ENCODE assay signal across 12 cellular contexts in the genomic region with DNA sequence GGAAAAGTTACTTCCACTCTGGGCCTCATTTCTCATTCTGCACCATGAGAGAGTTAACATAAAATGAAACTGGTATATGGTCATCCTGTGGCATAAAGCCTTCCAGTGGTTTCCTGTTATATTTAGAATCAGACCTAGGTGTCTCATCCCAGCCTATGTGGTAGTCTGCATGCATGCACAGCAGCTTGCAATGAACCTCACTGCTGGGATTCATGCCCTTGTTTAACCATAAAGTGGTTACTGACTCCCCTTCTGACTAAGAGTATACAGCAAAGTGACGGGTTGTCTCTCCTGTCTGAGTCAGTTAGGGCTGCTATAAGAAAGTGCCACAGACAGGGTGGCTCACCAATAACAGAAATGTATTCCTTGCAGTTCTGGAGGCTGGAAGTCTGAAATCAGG. TPM values are rescaled to one million over a fixed set of nuclear protein-coding genes. Genes with fewer than 3 reads are reported as not detected.
DNase-seq lines count a peak whose midpoint lies in the region; ATAC-seq and TF ChIP-seq lines count a peak whose summit lies in the region.
"Had no signal": no experiment of that assay in that cellular context is flagged by ENCODE, and none has a peak within 500 bp of the region (broad histone marks: within the 10 kb centered on the region; RNA-seq: fewer than 3 reads in every experiment).

No MANE protein-coding gene starts in this region.

- TF ChIP-seq CTCF in SK-N-SH (IDR thresholded peaks at IDR 0.05) (no peak), testis (IDR thresholded peaks at IDR 0.05) (no peak)

- 69% methylated on average over 1 of the region's 1 CpG for WGBS in SK-N-SH (ENCODE audit: low lambda C conversion rate)
- 79 to 86% methylated on average over 1 of the region's 1 CpG for WGBS in testis, 2 donors

- H3K27me3 ChIP-seq in SK-N-SH (ENCODE audit: insufficient read depth) (no peaks in the 10 kb centered on the region), testis (no peaks in the 10 kb centered on the region)
- H3K27me3 ChIP-seq: adrenal gland, tibial nerve had no signal

- CTCF ChIA-PET in SK-N-SH (lab: Yijun Ruan, JAX): interaction anchor here (1.4 to 13.1 kb wide), 6 partner anchors 9 to 540 kb away, joined by 3 to 134 read pairs (median 16); a partner anchor contains a TSS

- no peak for TF ChIP-seq POLR2A in testis (IDR thresholded peaks at IDR 0.05)

- intact Hi-C loops in testis (cut with DNase I; ENCODE audit: low total_unique reads): no loop called here

- TF ChIP-seq RAD21 in SK-N-SH (IDR thresholded peaks at IDR 0.05; ENCODE audit: low read length): no peak

- no peaks in the 10 kb centered on the region for H3K36me3 Mint-ChIP-seq in activated T-helper 17 cell treated with anti-CD3 and anti-CD28 coated beads, Interleukin-2, amount 50 U/mL, for 72 hours (ENCODE audit: low read depth)

- H4K20me1 ChIP-seq in SK-N-SH (ENCODE audit: insufficient read depth): no peaks in the 10 kb centered on the region

- H3K4me1 ChIP-seq in SK-N-SH (ENCODE audit: control insufficient read depth in 1 of 2, insufficient read depth in 2 of 2, low read depth in 1 of 2, low read length in 1 of 2) (peaks cover 3 to 4% of the 10 kb centered on the region in 2 experiments; a peak in 1 of 4 replicates), testis (peaks cover 3% of the 10 kb centered on the region)
- H3K4me1 ChIP-seq: tibial nerve had no signal

- TF ChIP-seq EP300 in SK-N-SH (IDR thresholded peaks at IDR 0.05; ENCODE audit: borderline replicate concordance in 1 of 2, low read depth in 1 of 2, low read length in 1 of 2): no peak

- peaks cover 14% of the 10 kb centered on the region for H3K4me1 Mint-ChIP-seq in activated T-helper 17 cell treated with anti-CD3 and anti-CD28 coated beads, Interleukin-2, amount 50 U/mL, for 72 hours
- H3K4me1 Mint-ChIP-seq: nephron had no signal

- H3K4me3 Mint-ChIP-seq in activated T-helper 17 cell treated with anti-CD3 and anti-CD28 coated beads, Interleukin-2, amount 50 U/mL, for 72 hours: peak overlapping the region; percentile 9
- H3K4me3 Mint-ChIP-seq: nephron had no signal

- in situ Hi-C loops in KBM-7 (cut with MboI; ENCODE audit: low pct_unique_long_range_greater_than_20kb, low sequenced_read_pairs): loop anchor here (25.0 kb wide), 1 partner anchor 535 kb away; a partner anchor contains a TSS

- POLR2A ChIA-PET in SK-N-SH (lab: Yijun Ruan, JAX): no interaction called here

- H3K27ac Mint-ChIP-seq in activated T-helper 17 cell treated with anti-CD3 and anti-CD28 coated beads, Interleukin-2, amount 50 U/mL, for 72 hours: peak overlapping the region; percentile 49
- H3K27ac Mint-ChIP-seq: nephron had no signal

- no peak overlapping the region for H3K9ac ChIP-seq in SK-N-SH

- H3K9me3 ChIP-seq in SK-N-SH (no peaks in the 10 kb centered on the region), testis (no peaks in the 10 kb centered on the region)
- H3K9me3 ChIP-seq: adrenal gland, tibial nerve had no signal

- no peaks in the 10 kb centered on the region for H3K9me3 Mint-ChIP-seq in activated T-helper 17 cell treated with anti-CD3 and anti-CD28 coated beads, Interleukin-2, amount 50 U/mL, for 72 hours

- H3K9me2 ChIP-seq in SK-N-SH: no peaks in the 10 kb centered on the region

- H3K4me2 ChIP-seq in SK-N-SH: no peak overlapping the region

- no peaks in the 10 kb centered on the region for H3K36me3 ChIP-seq in SK-N-SH (replicated peaks in 1 of 2; ENCODE audit: control insufficient read depth in 1 of 2, insufficient read depth in 2 of 2, low read length in 1 of 2)
- H3K36me3 ChIP-seq in testis (ENCODE audit: low read depth, missing control alignments): no peaks in the 10 kb centered on the region
- H3K36me3 ChIP-seq: adrenal gland, tibial nerve had no signal

- H2AFZ ChIP-seq in SK-N-SH (ENCODE audit: low read depth): no peak overlapping the region

- H3K4me3 ChIP-seq in SK-N-SH (ENCODE audit: low read depth in 2 of 2, low read length in 1 of 2) (no peak overlapping the region), testis (no peak overlapping the region)
- H3K4me3 ChIP-seq: adrenal gland, tibial nerve had no signal

- no peak overlapping the region for H3K27ac ChIP-seq in SK-N-SH (ENCODE audit: low read depth in 2 of 2, low read length in 1 of 2)
- no peak overlapping the region for H3K27ac ChIP-seq in testis
- H3K27ac ChIP-seq: adrenal gland, tibial nerve had no signal

- H3F3A ChIP-seq in SK-N-SH (replicated peaks; ENCODE audit: insufficient read depth): no peaks in the 10 kb centered on the region

- ATAC-seq in GM18520 (IDR thresholded peaks at IDR 0.05; ENCODE audit: unreplicated experiment): peak; percentile 68
- ATAC-seq in HG03039 (IDR thresholded peaks at IDR 0.05; ENCODE audit: unreplicated experiment): peak; percentile 65
- peak; percentile 96 for ATAC-seq in activated T-helper 17 cell treated with anti-CD3 and anti-CD28 coated beads, Interleukin-2, amount 50 U/mL, for 72 hours (replicated peaks)
- ATAC-seq in HG03378 (IDR thresholded peaks at IDR 0.05; ENCODE audit: unreplicated experiment): no peak

- peak; percentile 31 for DNase-seq in AG08396 (ENCODE audit: low spot score)
- no peak for DNase-seq in SK-N-SH
- no peak for DNase-seq in testis
- DNase-seq in KBM-7: no peak
- DNase-seq: adrenal gland, OCI-M1 had no signal

- H3K27me3 Mint-ChIP-seq in activated T-helper 17 cell treated with anti-CD3 and anti-CD28 coated beads, Interleukin-2, amount 50 U/mL, for 72 hours: peaks cover 4% of the 10 kb centered on the region

- H3K79me2 ChIP-seq in SK-N-SH (ENCODE audit: insufficient read depth): no peaks in the 10 kb centered on the region

TF ChIP-seq in SK-N-SH, 30 proteins besides CTCF, POLR2A, EP300 and RAD21:
- no peak for TF ChIP-seq POLR2AphosphoS5 (IDR thresholded peaks at IDR 0.05; ENCODE audit: low read depth, low read length)
- no peak for TF ChIP-seq SIN3A (IDR thresholded peaks at IDR 0.05; ENCODE audit: borderline replicate concordance, low read depth, low read length)
- TF ChIP-seq NRF1 (IDR thresholded peaks at IDR 0.05; ENCODE audit: low read depth, low read length): no peak
- no peak for TF ChIP-seq CHD2 (IDR thresholded peaks at IDR 0.05; ENCODE audit: low read length, partially characterized antibody)
- TF ChIP-seq GABPA (IDR thresholded peaks at IDR 0.05; ENCODE audit: low read depth): no peak
- TF ChIP-seq, protein P1, sequence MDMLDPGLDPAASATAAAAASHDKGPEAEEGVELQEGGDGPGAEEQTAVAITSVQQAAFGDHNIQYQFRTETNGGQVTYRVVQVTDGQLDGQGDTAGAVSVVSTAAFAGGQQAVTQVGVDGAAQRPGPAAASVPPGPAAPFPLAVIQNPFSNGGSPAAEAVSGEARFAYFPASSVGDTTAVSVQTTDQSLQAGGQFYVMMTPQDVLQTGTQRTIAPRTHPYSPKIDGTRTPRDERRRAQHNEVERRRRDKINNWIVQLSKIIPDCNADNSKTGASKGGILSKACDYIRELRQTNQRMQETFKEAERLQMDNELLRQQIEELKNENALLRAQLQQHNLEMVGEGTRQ (IDR thresholded peaks at IDR 0.05; ENCODE audit: borderline replicate concordance, low read depth, low read length): no peak
- TF ChIP-seq ELF1 (IDR thresholded peaks at IDR 0.05): no peak
- no peak for TF ChIP-seq NFIC (IDR thresholded peaks at IDR 0.05; ENCODE audit: borderline replicate concordance)
- TF ChIP-seq FOXJ3 (CRISPR knock-in tag; IDR thresholded peaks at IDR 0.05): no peak
- TF ChIP-seq, protein P2, sequence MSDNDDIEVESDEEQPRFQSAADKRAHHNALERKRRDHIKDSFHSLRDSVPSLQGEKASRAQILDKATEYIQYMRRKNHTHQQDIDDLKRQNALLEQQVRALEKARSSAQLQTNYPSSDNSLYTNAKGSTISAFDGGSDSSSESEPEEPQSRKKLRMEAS (IDR thresholded peaks at IDR 0.05; ENCODE audit: low read depth): no peak
- no peak for TF ChIP-seq TAF1 (IDR thresholded peaks at IDR 0.05; ENCODE audit: borderline replicate concordance, low read depth, low read length)
- TF ChIP-seq SMC3 (IDR thresholded peaks at IDR 0.05; ENCODE audit: low read depth, low read length): no peak
- no peak for TF ChIP-seq RFX5 (IDR thresholded peaks at IDR 0.05; ENCODE audit: low read length)
- no peak for TF ChIP-seq MXI1 (IDR thresholded peaks at IDR 0.05; ENCODE audit: low read depth, low read length)
- no peak for TF ChIP-seq FOXM1 (IDR thresholded peaks at IDR 0.05; ENCODE audit: low read depth)
- TF ChIP-seq, protein P3, sequence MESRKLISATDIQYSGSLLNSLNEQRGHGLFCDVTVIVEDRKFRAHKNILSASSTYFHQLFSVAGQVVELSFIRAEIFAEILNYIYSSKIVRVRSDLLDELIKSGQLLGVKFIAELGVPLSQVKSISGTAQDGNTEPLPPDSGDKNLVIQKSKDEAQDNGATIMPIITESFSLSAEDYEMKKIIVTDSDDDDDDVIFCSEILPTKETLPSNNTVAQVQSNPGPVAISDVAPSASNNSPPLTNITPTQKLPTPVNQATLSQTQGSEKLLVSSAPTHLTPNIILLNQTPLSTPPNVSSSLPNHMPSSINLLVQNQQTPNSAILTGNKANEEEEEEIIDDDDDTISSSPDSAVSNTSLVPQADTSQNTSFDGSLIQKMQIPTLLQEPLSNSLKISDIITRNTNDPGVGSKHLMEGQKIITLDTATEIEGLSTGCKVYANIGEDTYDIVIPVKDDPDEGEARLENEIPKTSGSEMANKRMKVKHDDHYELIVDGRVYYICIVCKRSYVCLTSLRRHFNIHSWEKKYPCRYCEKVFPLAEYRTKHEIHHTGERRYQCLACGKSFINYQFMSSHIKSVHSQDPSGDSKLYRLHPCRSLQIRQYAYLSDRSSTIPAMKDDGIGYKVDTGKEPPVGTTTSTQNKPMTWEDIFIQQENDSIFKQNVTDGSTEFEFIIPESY (IDR thresholded peaks at IDR 0.05; ENCODE audit: borderline replicate concordance, low read depth): no peak
- no peak for TF ChIP-seq JUND (IDR thresholded peaks at IDR 0.05)
TF ChIP-seq in SK-N-SH: peak in this region for 0.

RNA-seq across cellular contexts. Expression of a gene that starts 14.7 kb away (rescaled TPM):
- total RNA-seq in activated T-helper 17 cell treated with anti-CD3 and anti-CD28 coated beads, Interleukin-2, amount 50 U/mL, for 72 hours: 1 to 10 TPM; 6.3 to 7.5 TPM
- polyA plus RNA-seq in SK-N-SH (2012; rRNA removed): 4.9 and 5.8 TPM in 2 replicates
- 5.8 and 6.2 TPM in 2 replicates for polyA plus RNA-seq in SK-N-SH (2012; cell fraction: cytosol; rRNA removed)
- 5.0 and 9.9 TPM in 2 replicates for polyA plus RNA-seq in SK-N-SH (2012; cell fraction: nucleus; rRNA removed)
- 10 to 100 TPM; 31.2 to 32.2 TPM for total RNA-seq in testis
- polyA plus RNA-seq in testis (ENCODE audit: insufficient read depth, low read depth, low replicate concordance): 85.8 TPM
